In genomic region chr3:101725192-101725889, GRCh38 we compare ENCODE assay signal across 8 cellular contexts. TPM values are rescaled to one million over a fixed set of nuclear protein-coding genes. Genes with fewer than 3 reads are reported as not detected.
DNase-seq lines count a peak whose midpoint lies in the region; ATAC-seq and TF ChIP-seq lines count a peak whose summit lies in the region.

No MANE protein-coding gene starts in this region.

- dilution Hi-C loops in IMR-90 (cut with HindIII; ENCODE audit: low sequenced_read_pairs, unreplicated experiment), result no loop called here

- H3K4me3 ChIP-seq in IMR-90 (ENCODE audit: insufficient read depth, low read depth, low read length) (peak overlapping the region; percentile 89), breast epithelium (peak overlapping the region; percentile 62 to 92 (median 83)), iPS-20b (ENCODE audit: low read length) (peak overlapping the region; percentile 95)

- H3K18ac ChIP-seq in IMR-90 (ENCODE audit: low read depth, low read length), result no peak overlapping the region

- no TSS peak for BruUV-seq in IMR-90 (replicated peaks; lab: Mats Ljungman, UMichigan)

- H2BK15ac ChIP-seq in IMR-90 (ENCODE audit: low read depth, low read length), result no peak overlapping the region

- intact Hi-C loops in IMR-90 (cut with micrococcal nuclease) (loop anchor here (2.0 kb wide), 1 partner anchor 55 kb away; no protein-coding TSS in a partner anchor), breast epithelium (cut with DNase I; ENCODE audit: low total_unique reads) (no loop called here)

- H3K4me1 ChIP-seq in IMR-90 (ENCODE audit: control insufficient read depth, insufficient read depth, low read length), result no peaks in the 10 kb centered on the region
- H3K4me1 ChIP-seq in breast epithelium, result no peaks in the 10 kb centered on the region
- peaks cover 3% of the 10 kb centered on the region; the same call in 1 of the 2 replicates for H3K4me1 ChIP-seq in iPS-20b (ENCODE audit: insufficient read depth, low read length)

- H3K4ac ChIP-seq in IMR-90 (ENCODE audit: low read depth, low read length), result peak overlapping the region; percentile 74

- peak overlapping the region; percentile 80 for H3K4me2 ChIP-seq in IMR-90 (ENCODE audit: low read depth, low read length)

- H2BK20ac ChIP-seq in IMR-90 (ENCODE audit: low read depth, low read length), result no peak overlapping the region

- H3K9me1 ChIP-seq in IMR-90 (ENCODE audit: insufficient read depth, low read length), result no peaks in the 10 kb centered on the region

- no peak for TF ChIP-seq POLR2A in IMR-90 (IDR thresholded peaks at IDR 0.05; ENCODE audit: low read depth, low read length)
- no peak for TF ChIP-seq POLR2A in breast epithelium (IDR thresholded peaks at IDR 0.05)

- H3K14ac ChIP-seq in IMR-90 (replicated peaks; ENCODE audit: low read depth, low read length), result peak overlapping the region; percentile 55

- no peaks in the 10 kb centered on the region for H4K20me1 ChIP-seq in IMR-90 (ENCODE audit: insufficient read depth, low read length)

- peak overlapping the region; percentile 85 for H3K56ac ChIP-seq in IMR-90 (ENCODE audit: extremely low read depth, insufficient read depth, low read length)

- no peak for TF ChIP-seq RAD21 in IMR-90 (IDR thresholded peaks at IDR 0.05; ENCODE audit: low read length)

- in situ Hi-C loops in Caki2 (cut with HindIII; ENCODE audit: low pct_unique_long_range_greater_than_20kb, low sequenced_read_pairs) (no loop called here), IMR-90 (cut with MboI; ENCODE audit: low sequenced_read_pairs) (no loop called here)

- H3K27me3 ChIP-seq in IMR-90 (ENCODE audit: control insufficient read depth, insufficient read depth, low read length) (no peaks in the 10 kb centered on the region), breast epithelium (no peaks in the 10 kb centered on the region), iPS-20b (ENCODE audit: insufficient read depth, low read length) (no peaks in the 10 kb centered on the region)

- H4K91ac ChIP-seq in IMR-90 (ENCODE audit: insufficient read depth, low read depth, low read length), result peak overlapping the region; percentile 83

- peaks cover 7% of the 10 kb centered on the region; the same call in 1 of the 2 replicates for H3K36me3 ChIP-seq in IMR-90 (ENCODE audit: control insufficient read depth, insufficient read depth, low read length)
- H3K36me3 ChIP-seq in breast epithelium, result no peaks in the 10 kb centered on the region
- peaks cover 37% of the 10 kb centered on the region for H3K36me3 ChIP-seq in iPS-20b (ENCODE audit: insufficient read depth, low read depth, low read length)

- POLR2A ChIA-PET in IMR-90 (lab: Charles Lee; ENCODE audit: unreplicated experiment), result no interaction called here

- H3K27ac ChIP-seq in IMR-90 (ENCODE audit: insufficient read depth, low read length) (peak overlapping the region; percentile 61), breast epithelium (peak overlapping the region; percentile 77 to 86), iPS-20b (ENCODE audit: low read length) (no peak overlapping the region)

- peak; percentile 19 for DNase-seq in Caki2 (ENCODE audit: low read depth)
- peak; percentile 5 for DNase-seq in IMR-90
- peak; percentile 5 for DNase-seq in T-helper 22 cell (ENCODE audit: low read depth)
- no peak for DNase-seq in breast epithelium (ENCODE audit: low spot score in 2 of 2)
- DNase-seq in stimulated activated CD4-positive, alpha-beta T cell treated with anti-CD3 and anti-CD28 coated beads, Interleukin-15, amount 100 ng/mL, for 24 hours, result peak; percentile 42

- H3K9me3 ChIP-seq in IMR-90 (ENCODE audit: control insufficient read depth, insufficient read depth, low read length), result no peaks in the 10 kb centered on the region
- H3K9me3 ChIP-seq in breast epithelium, result no peaks in the 10 kb centered on the region
- no peaks in the 10 kb centered on the region for H3K9me3 ChIP-seq in iPS-20b (ENCODE audit: insufficient read depth, low read depth, low read length)

- H2BK5ac ChIP-seq in IMR-90 (ENCODE audit: low read depth, low read length, poor library complexity, severe bottlenecking), result peak overlapping the region; percentile 47

- H2AFZ ChIP-seq in IMR-90 (replicated peaks; ENCODE audit: low read length, poor library complexity), result peak overlapping the region; percentile 92

- peak overlapping the region; percentile 65 to 86 for H4K8ac ChIP-seq in IMR-90 (ENCODE audit: low read depth in 2 of 2, low read length in 2 of 2)

- peaks cover 14 to 17% of the 10 kb centered on the region in 2 experiments for H3K79me1 ChIP-seq in IMR-90 (ENCODE audit: low read depth in 1 of 2, low read length in 2 of 2)

- peak overlapping the region; percentile 74 for H2AK9ac ChIP-seq in IMR-90 (replicated peaks; ENCODE audit: low read depth, low read length, poor library complexity)

- H2BK120ac ChIP-seq in IMR-90 (ENCODE audit: low read depth, low read length), result peak overlapping the region; percentile 12; the same call in 1 of the 2 replicates

- WGBS in IMR-90 (ENCODE audit: extremely low coverage in 2 of 2, insufficient read length in 1 of 2), 2 experiments, result no CpG with 5 or more reads among the region's 21 CpGs

- H3K9ac ChIP-seq in IMR-90 (ENCODE audit: low read depth, low read length) (peak overlapping the region; percentile 89), iPS-20b (ENCODE audit: low read depth, low read length) (peak overlapping the region; percentile 90)

- CTCF ChIA-PET in IMR-90 (lab: Yijun Ruan, JAX), result interaction anchor here (0.9 to 1.4 kb wide), 3 partner anchors 18 to 500 kb away, joined by 3 to 8 read pairs (median 6); no protein-coding TSS in a partner anchor

- ATAC-seq in GM21515 (IDR thresholded peaks at IDR 0.05; ENCODE audit: unreplicated experiment) (peak; percentile 27), IMR-90 (ENCODE audit: low read depth) (peak; percentile 24), GM18519 (IDR thresholded peaks at IDR 0.05; ENCODE audit: low FRiP score, unreplicated experiment) (no peak)

- H4K5ac ChIP-seq in IMR-90 (ENCODE audit: low read depth, low read length), result peak overlapping the region; percentile 57; the same call in 1 of the 2 replicates

- TF ChIP-seq CTCF in IMR-90 (conservative IDR thresholded peaks at IDR 0.05; ENCODE audit: low read depth, low read length) (no peak), breast epithelium (IDR thresholded peaks at IDR 0.05) (no peak)

- H3K23ac ChIP-seq in IMR-90 (ENCODE audit: low read depth, low read length), result peak overlapping the region; percentile 84

- 0 out of 2 replicates have a peak overlapping the region, but pooled peaks have one; percentile 16 for H2AK5ac ChIP-seq in IMR-90 (ENCODE audit: low read depth, low read length)

TF ChIP-seq in IMR-90, 13 proteins besides CTCF, POLR2A, EP300 and RAD21:
- no peak for TF ChIP-seq USF2 (IDR thresholded peaks at IDR 0.05; ENCODE audit: low read depth, low read length)
- no peak for TF ChIP-seq CHD1 (IDR thresholded peaks at IDR 0.05; ENCODE audit: low read depth, low read length)
- no peak for TF ChIP-seq SMC3 (IDR thresholded peaks at IDR 0.05; ENCODE audit: low read depth, low read length)
- no peak for TF ChIP-seq ELK1 (IDR thresholded peaks at IDR 0.05; ENCODE audit: borderline replicate concordance, low read depth, low read length)
- no peak for TF ChIP-seq NFE2L2 (IDR thresholded peaks at IDR 0.05; ENCODE audit: low read depth, low read length)
TF ChIP-seq in IMR-90: peak in this region for 0.

RNA-seq across cellular contexts. Expression of gene CEP97, which starts 0.9 kb away (rescaled TPM):
- 6.1 and 6.9 TPM in 2 replicates for total RNA-seq in Caki2 (2014; rRNA removed; shearing (Covaris generic); ENCODE audit: low replicate concordance)
- total RNA-seq in IMR-90 (2012; rRNA removed), result 21.9 TPM in 2 replicates
- polyA plus RNA-seq in IMR-90 (2012; rRNA removed), result 1.2 and 2.0 TPM in 2 replicates
- 0.23 and 0.32 TPM in 2 replicates for polyA plus RNA-seq in IMR-90 (2012; cell fraction: cytosol; rRNA removed)
- 0.41 and 2.1 TPM in 2 replicates for polyA plus RNA-seq in IMR-90 (2012; cell fraction: nucleus; rRNA removed; ENCODE audit: low replicate concordance)
- 10 to 100 TPM in 2 of 3 donors, 1 to 10 TPM in 1; 7.4 to 13.2 (median 12.1) TPM for total RNA-seq in breast epithelium

RNA-seq across cellular contexts. Expression of gene RPL24, which starts 38.8 kb away (rescaled TPM):
- 1,078 and 1,267 TPM in 2 replicates for total RNA-seq in Caki2 (2014; rRNA removed; shearing (Covaris generic); ENCODE audit: low replicate concordance)
- total RNA-seq in IMR-90 (2012; rRNA removed) (953 and 1,539 TPM in 2 replicates), breast epithelium (1,000 to 10,000 TPM; 1,294 to 2,381 (median 2,029) TPM)
- polyA plus RNA-seq in IMR-90 (2012; rRNA removed), result 764 and 1,054 TPM in 2 replicates
- 595 and 1,053 TPM in 2 replicates for polyA plus RNA-seq in IMR-90 (2012; cell fraction: cytosol; rRNA removed)
- 152 and 641 TPM in 2 replicates for polyA plus RNA-seq in IMR-90 (2012; cell fraction: nucleus; rRNA removed; ENCODE audit: low replicate concordance)

RNA-seq across cellular contexts. Expression of gene ZBTB11, which starts 48.4 kb away (rescaled TPM):
- 9.4 and 9.8 TPM in 2 replicates for total RNA-seq in Caki2 (2014; rRNA removed; shearing (Covaris generic); ENCODE audit: low replicate concordance)
- 17.2 and 25.8 TPM in 2 replicates for total RNA-seq in IMR-90 (2012; rRNA removed)
- 5.4 and 6.0 TPM in 2 replicates for polyA plus RNA-seq in IMR-90 (2012; rRNA removed)
- polyA plus RNA-seq in IMR-90 (2012; cell fraction: cytosol; rRNA removed), result 0.64 and 1.5 TPM in 2 replicates
- polyA plus RNA-seq in IMR-90 (2012; cell fraction: nucleus; rRNA removed; ENCODE audit: low replicate concordance), result 5.1 and 15.1 TPM in 2 replicates
- total RNA-seq in breast epithelium, result 10 to 100 TPM; 23.4 to 38.2 (median 25.9) TPM

RNA-seq across cellular contexts. Expression of gene NXPE3, which starts 53.7 kb away (rescaled TPM):
- total RNA-seq in Caki2 (2014; rRNA removed; shearing (Covaris generic); ENCODE audit: low replicate concordance), result 38.5 and 44.6 TPM in 2 replicates
- total RNA-seq in IMR-90 (2012; rRNA removed) (23.1 and 23.8 TPM in 2 replicates), breast epithelium (10 to 100 TPM in 2 of 3 donors, 1 to 10 TPM in 1; 7.7 to 21.6 (median 17.0) TPM)
- 18.5 and 20.0 TPM in 2 replicates for polyA plus RNA-seq in IMR-90 (2012; rRNA removed)
- 11.3 and 12.6 TPM in 2 replicates for polyA plus RNA-seq in IMR-90 (2012; cell fraction: cytosol; rRNA removed)
- 9.4 and 12.0 TPM in 2 replicates for polyA plus RNA-seq in IMR-90 (2012; cell fraction: nucleus; rRNA removed; ENCODE audit: low replicate concordance)

Comparison
In these comparisons a context has a peak if more than half of its experiments do, and no peak if none do; other contexts are left out.
1. DNase-seq: peak in Caki2 (single experiment), IMR-90 (single experiment), T-helper 22 cell (single experiment) and stimulated activated CD4-positive, alpha-beta T cell treated with anti-CD3 and anti-CD28 coated beads, Interleukin-15, amount 100 ng/mL, for 24 hours (single experiment); none in breast epithelium (0 of 2).
2. Peak in every context shown above with its lines, with median percentiles within 50 percentile points of each other: H3K4me3 ChIP-seq.